In the genomic region with DNA sequence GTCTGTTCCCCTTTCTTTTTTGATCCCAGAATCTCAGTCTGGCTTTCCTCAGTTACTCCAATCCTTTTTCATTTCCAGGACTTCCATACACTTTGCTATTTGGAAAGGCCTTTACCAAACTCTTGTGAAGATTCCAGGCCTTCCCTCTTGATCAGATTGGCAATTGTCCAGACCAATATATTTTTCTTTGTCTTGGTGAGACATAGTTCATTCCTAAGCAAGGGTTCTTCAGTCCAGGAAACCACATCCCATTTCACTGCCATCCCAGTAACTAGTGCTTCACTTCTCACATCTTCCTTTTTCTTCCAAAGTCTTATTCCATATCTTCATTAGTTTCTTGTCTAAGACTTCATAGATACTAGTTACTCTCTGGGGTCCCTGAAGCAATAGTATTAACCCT, we compare ENCODE assay signal across 2 cellular contexts.
TF ChIP-seq lines count a peak whose summit lies in the region.

No MANE protein-coding gene starts in this region.

TF ChIP-seq in H1, 55 proteins besides CTCF, POLR2A, EP300 and RAD21 (continued from another document):
- TF ChIP-seq TEAD4 (IDR thresholded peaks at IDR 0.05; ENCODE audit: low read depth, low read length) (no peak), MAFK (IDR thresholded peaks at IDR 0.05; ENCODE audit: low read depth, low read length) (no peak), HDAC2 (IDR thresholded peaks at IDR 0.05; ENCODE audit: borderline replicate concordance in 1 of 2, low read depth in 2 of 2, low read length in 2 of 2) (no peak), ZNF274 (IDR thresholded peaks at IDR 0.05; ENCODE audit: borderline replicate concordance, extremely low read depth, low read length) (no peak), SP2 (IDR thresholded peaks at IDR 0.05; ENCODE audit: low read length) (no peak), JUND (IDR thresholded peaks at IDR 0.05; ENCODE audit: low read length) (no peak), FOSL1 (IDR thresholded peaks at IDR 0.05; ENCODE audit: insufficient read depth, low read depth, low read length) (no peak), BCL11A (IDR thresholded peaks at IDR 0.05; ENCODE audit: low read depth in 2 of 2, low read length in 2 of 2) (no peak), TAF7 (optimal IDR thresholded peaks at IDR 0.05; ENCODE audit: borderline replicate concordance, low read depth, low read length) (no peak), YY1 (IDR thresholded peaks at IDR 0.05; ENCODE audit: low read depth, low read length) (no peak), CEBPB (IDR thresholded peaks at IDR 0.05; ENCODE audit: low read depth, low read length) (no peak), RFX5 (IDR thresholded peaks at IDR 0.05; ENCODE audit: borderline replicate concordance, low read depth, low read length) (no peak), SP1 (IDR thresholded peaks at IDR 0.05; ENCODE audit: low read depth, low read length) (no peak), CTBP2 (IDR thresholded peaks at IDR 0.05; ENCODE audit: borderline replicate concordance, insufficient read depth, insufficient read length, low read length) (no peak), SRF (IDR thresholded peaks at IDR 0.05; ENCODE audit: low read depth, low read length) (no peak)
- TF ChIP-seq, protein P1, sequence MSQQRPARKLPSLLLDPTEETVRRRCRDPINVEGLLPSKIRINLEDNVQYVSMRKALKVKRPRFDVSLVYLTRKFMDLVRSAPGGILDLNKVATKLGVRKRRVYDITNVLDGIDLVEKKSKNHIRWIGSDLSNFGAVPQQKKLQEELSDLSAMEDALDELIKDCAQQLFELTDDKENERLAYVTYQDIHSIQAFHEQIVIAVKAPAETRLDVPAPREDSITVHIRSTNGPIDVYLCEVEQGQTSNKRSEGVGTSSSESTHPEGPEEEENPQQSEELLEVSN (IDR thresholded peaks at IDR 0.05) = no peak

TF ChIP-seq in SK-N-SH, 30 proteins besides CTCF, POLR2A, EP300 and RAD21 (continued from another document):
- TF ChIP-seq MEF2A (IDR thresholded peaks at IDR 0.05; ENCODE audit: borderline replicate concordance, low read depth) (no peak), JUND (IDR thresholded peaks at IDR 0.05) (no peak), GABPA (IDR thresholded peaks at IDR 0.05; ENCODE audit: low read depth) (no peak), EZH2phosphoT487 (IDR thresholded peaks at IDR 0.05; ENCODE audit: borderline replicate concordance, low read depth) (no peak), FOXM1 (IDR thresholded peaks at IDR 0.05; ENCODE audit: low read depth) (no peak), YY1 (IDR thresholded peaks at IDR 0.05; ENCODE audit: low read depth) (no peak)
- TF ChIP-seq, protein P2, sequence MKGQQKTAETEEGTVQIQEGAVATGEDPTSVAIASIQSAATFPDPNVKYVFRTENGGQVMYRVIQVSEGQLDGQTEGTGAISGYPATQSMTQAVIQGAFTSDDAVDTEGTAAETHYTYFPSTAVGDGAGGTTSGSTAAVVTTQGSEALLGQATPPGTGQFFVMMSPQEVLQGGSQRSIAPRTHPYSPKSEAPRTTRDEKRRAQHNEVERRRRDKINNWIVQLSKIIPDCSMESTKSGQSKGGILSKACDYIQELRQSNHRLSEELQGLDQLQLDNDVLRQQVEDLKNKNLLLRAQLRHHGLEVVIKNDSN (IDR thresholded peaks at IDR 0.05; ENCODE audit: borderline replicate concordance, low read depth) = no peak
- TF ChIP-seq, protein P3, sequence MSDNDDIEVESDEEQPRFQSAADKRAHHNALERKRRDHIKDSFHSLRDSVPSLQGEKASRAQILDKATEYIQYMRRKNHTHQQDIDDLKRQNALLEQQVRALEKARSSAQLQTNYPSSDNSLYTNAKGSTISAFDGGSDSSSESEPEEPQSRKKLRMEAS (IDR thresholded peaks at IDR 0.05; ENCODE audit: low read depth) = no peak
- TF ChIP-seq, protein P4, sequence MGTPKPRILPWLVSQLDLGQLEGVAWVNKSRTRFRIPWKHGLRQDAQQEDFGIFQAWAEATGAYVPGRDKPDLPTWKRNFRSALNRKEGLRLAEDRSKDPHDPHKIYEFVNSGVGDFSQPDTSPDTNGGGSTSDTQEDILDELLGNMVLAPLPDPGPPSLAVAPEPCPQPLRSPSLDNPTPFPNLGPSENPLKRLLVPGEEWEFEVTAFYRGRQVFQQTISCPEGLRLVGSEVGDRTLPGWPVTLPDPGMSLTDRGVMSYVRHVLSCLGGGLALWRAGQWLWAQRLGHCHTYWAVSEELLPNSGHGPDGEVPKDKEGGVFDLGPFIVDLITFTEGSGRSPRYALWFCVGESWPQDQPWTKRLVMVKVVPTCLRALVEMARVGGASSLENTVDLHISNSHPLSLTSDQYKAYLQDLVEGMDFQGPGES (IDR thresholded peaks at IDR 0.05; ENCODE audit: low read depth, low read length) = no peak
